1 cellular context compared by ENCODE assay signal in genomic region chr1:53641481-53642214, GRCh38.
TF ChIP-seq lines count a peak whose summit lies in the region.

No MANE protein-coding gene starts in this region.

TF ChIP-seq in GM23338, 12 proteins besides CTCF, POLR2A, EP300 and RAD21 (continued from another document):
- TF ChIP-seq ZNF462 (CRISPR knock-in tag; IDR thresholded peaks at IDR 0.05) (no peak), NANOG (IDR thresholded peaks at IDR 0.05; ENCODE audit: borderline replicate concordance) (no peak), ZNF331 (CRISPR knock-in tag; IDR thresholded peaks at IDR 0.05; ENCODE audit: low read depth) (no peak), CREB1 (CRISPR knock-in tag; IDR thresholded peaks at IDR 0.05; ENCODE audit: low read depth) (no peak), EZH2phosphoT487 (IDR thresholded peaks at IDR 0.05; ENCODE audit: unreplicated experiment) (no peak), JUNB (IDR thresholded peaks at IDR 0.05; ENCODE audit: unreplicated experiment) (no peak), ZNF114 (CRISPR knock-in tag; IDR thresholded peaks at IDR 0.05) (no peak)
- TF ChIP-seq, protein P1, sequence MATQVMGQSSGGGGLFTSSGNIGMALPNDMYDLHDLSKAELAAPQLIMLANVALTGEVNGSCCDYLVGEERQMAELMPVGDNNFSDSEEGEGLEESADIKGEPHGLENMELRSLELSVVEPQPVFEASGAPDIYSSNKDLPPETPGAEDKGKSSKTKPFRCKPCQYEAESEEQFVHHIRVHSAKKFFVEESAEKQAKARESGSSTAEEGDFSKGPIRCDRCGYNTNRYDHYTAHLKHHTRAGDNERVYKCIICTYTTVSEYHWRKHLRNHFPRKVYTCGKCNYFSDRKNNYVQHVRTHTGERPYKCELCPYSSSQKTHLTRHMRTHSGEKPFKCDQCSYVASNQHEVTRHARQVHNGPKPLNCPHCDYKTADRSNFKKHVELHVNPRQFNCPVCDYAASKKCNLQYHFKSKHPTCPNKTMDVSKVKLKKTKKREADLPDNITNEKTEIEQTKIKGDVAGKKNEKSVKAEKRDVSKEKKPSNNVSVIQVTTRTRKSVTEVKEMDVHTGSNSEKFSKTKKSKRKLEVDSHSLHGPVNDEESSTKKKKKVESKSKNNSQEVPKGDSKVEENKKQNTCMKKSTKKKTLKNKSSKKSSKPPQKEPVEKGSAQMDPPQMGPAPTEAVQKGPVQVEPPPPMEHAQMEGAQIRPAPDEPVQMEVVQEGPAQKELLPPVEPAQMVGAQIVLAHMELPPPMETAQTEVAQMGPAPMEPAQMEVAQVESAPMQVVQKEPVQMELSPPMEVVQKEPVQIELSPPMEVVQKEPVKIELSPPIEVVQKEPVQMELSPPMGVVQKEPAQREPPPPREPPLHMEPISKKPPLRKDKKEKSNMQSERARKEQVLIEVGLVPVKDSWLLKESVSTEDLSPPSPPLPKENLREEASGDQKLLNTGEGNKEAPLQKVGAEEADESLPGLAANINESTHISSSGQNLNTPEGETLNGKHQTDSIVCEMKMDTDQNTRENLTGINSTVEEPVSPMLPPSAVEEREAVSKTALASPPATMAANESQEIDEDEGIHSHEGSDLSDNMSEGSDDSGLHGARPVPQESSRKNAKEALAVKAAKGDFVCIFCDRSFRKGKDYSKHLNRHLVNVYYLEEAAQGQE (IDR thresholded peaks at IDR 0.05; ENCODE audit: unreplicated experiment) = no peak
- TF ChIP-seq, protein P2, sequence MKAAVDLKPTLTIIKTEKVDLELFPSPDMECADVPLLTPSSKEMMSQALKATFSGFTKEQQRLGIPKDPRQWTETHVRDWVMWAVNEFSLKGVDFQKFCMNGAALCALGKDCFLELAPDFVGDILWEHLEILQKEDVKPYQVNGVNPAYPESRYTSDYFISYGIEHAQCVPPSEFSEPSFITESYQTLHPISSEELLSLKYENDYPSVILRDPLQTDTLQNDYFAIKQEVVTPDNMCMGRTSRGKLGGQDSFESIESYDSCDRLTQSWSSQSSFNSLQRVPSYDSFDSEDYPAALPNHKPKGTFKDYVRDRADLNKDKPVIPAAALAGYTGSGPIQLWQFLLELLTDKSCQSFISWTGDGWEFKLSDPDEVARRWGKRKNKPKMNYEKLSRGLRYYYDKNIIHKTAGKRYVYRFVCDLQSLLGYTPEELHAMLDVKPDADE (IDR thresholded peaks at IDR 0.05) = no peak
